Comparison of ENCODE assay signal across 24 cellular contexts in the genomic region with DNA sequence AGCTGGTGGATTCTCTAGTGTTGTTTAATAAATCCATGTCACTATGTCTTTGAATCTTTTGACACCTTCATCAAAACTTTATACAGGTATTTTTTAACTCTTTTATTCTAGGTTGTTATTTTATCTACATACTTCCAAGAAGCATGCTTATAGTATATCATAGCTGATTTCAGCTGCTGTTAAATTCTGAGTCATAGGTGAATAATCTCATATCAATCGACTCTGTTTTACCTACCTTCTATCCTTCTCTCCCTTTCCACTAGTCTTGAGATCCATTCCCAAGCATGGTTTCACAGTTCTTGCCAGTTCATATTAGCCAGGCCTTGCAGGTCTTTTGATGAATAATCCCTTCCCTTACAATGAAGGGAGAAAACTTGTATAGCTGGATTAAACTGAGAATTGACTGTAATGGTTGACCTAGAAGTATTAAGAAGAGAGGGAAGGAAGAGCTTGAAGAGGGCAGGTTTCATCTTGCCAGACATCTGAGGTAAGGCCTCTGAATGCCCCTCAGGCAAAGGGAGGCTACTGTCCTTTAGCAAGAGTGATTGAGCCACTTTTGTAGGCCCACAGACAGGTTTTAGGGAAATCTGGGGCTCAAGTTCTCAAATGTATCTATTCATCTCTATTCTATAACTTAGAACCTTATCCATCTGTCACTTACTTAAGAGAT.
"Had no signal": no experiment of that assay in that cellular context is flagged by ENCODE, and none has a peak within 500 bp of the region (broad histone marks: within the 10 kb centered on the region; RNA-seq: fewer than 3 reads in every experiment).

No MANE protein-coding gene starts in this region.

- H3K36me3 ChIP-seq: gastrocnemius medialis, neutrophil, pancreas, right atrium auricular region, thyroid gland had no signal

- H3K27ac Mint-ChIP-seq: activated B cell treated with CpG ODN at 0.5 μM for 24 hours; activated CD4-positive, alpha-beta T cell treated with anti-CD3 and anti-CD28 coated beads for 36 hours; activated naive CD8-positive, alpha-beta T cell treated with anti-CD3 and anti-CD28 coated beads for 36 hours; activated T-helper 2 cell treated with anti-CD3 and anti-CD28 coated beads, Interferon-gamma antibody, Interleukin-2, Interleukin-4, amounts not matched to agents 10 μg/mL and 5 μg/mL and 100 μg/mL, durations not matched to agents 14 hours and 24 hours and 36 hours; memory B cell; nephron; T-cell; T-helper 2 cell treated with Interferon-gamma antibody and Interleukin-4, amounts not matched to agents 5 μg/mL and 100 μg/mL, for 36 hours had no signal

- H3K4me1 ChIP-seq: gastrocnemius medialis, pancreas, psoas muscle, right atrium auricular region, thyroid gland had no signal

- H3K36me3 Mint-ChIP-seq: activated naive CD8-positive, alpha-beta T cell treated with anti-CD3 and anti-CD28 coated beads for 36 hours; memory B cell; T-cell had no signal

- H3K4me3 Mint-ChIP-seq: activated B cell treated with CpG ODN at 0.5 μM for 24 hours; activated CD4-positive, alpha-beta T cell treated with anti-CD3 and anti-CD28 coated beads for 36 hours; activated naive CD8-positive, alpha-beta T cell treated with anti-CD3 and anti-CD28 coated beads for 36 hours; activated T-cell treated with anti-CD3 and anti-CD28 coated beads, Interleukin-2, amount 50 U/mL, for 4 hours; memory B cell; nephron; T-cell; T-helper 2 cell treated with Interferon-gamma antibody and Interleukin-4, amounts not matched to agents 5 μg/mL and 100 μg/mL, for 36 hours had no signal

- H3K27me3 Mint-ChIP-seq: activated B cell treated with CpG ODN at 0.5 μM for 24 hours; activated CD4-positive, alpha-beta T cell treated with anti-CD3 and anti-CD28 coated beads for 36 hours; activated naive CD8-positive, alpha-beta T cell treated with anti-CD3 and anti-CD28 coated beads for 36 hours; memory B cell; T-cell had no signal

- H3K27me3 ChIP-seq: gastrocnemius medialis, neutrophil, pancreas, right atrium auricular region, thyroid gland had no signal

- H3K4me1 Mint-ChIP-seq: activated B cell treated with CpG ODN at 0.5 μM for 24 hours; activated CD4-positive, alpha-beta T cell treated with anti-CD3 and anti-CD28 coated beads for 36 hours; activated naive CD8-positive, alpha-beta T cell treated with anti-CD3 and anti-CD28 coated beads for 36 hours; memory B cell; nephron; T-cell had no signal

- H3K4me3 ChIP-seq: gastrocnemius medialis, pancreas, psoas muscle, right atrium auricular region, thyroid gland had no signal

- ATAC-seq: activated CD4-positive, alpha-beta T cell treated with anti-CD3 and anti-CD28 coated beads for 36 hours; activated T-cell treated with anti-CD3 and anti-CD28 coated beads, Interleukin-2, amount 50 U/mL, for 4 hours; gastrocnemius medialis; pancreas; psoas muscle; stimulated activated naive CD8-positive, alpha-beta T cell treated with anti-CD3 and anti-CD28 coated beads, Interleukin-15, Interleukin-2, amounts not matched to agents 100 U/mL and 50 U/mL, for 24 hours; T-cell had no signal

- DNase-seq: activated B cell treated with CpG ODN at 0.5 μM for 24 hours; activated CD4-positive, alpha-beta T cell treated with anti-CD3 and anti-CD28 coated beads for 36 hours; activated CD4-positive, alpha-beta T cell treated with anti-CD3 and anti-CD28 coated beads, Interleukin-2, amount 50 U/mL, for 48 hours; activated CD8-positive, alpha-beta memory T cell treated with anti-CD3 and anti-CD28 coated beads, Interleukin-2, amount 50 U/mL, for 48 hours; activated naive CD4-positive, alpha-beta T cell; activated naive CD8-positive, alpha-beta T cell treated with anti-CD3 and anti-CD28 coated beads for 36 hours; activated T-cell treated with anti-CD3 and anti-CD28 coated beads, Interleukin-2, amount 50 U/mL, for 4 hours; cortex of kidney; effector CD4-positive, alpha-beta T cell; gastrocnemius medialis; hypothalamus; left cardiac atrium; pancreas; psoas muscle; stimulated activated CD4-positive, alpha-beta T cell treated with anti-CD3 and anti-CD28 coated beads, Interleukin-4, amount 100 ng/mL, for 4 hours; stimulated activated naive CD8-positive, alpha-beta T cell treated with anti-CD3 and anti-CD28 coated beads, Interleukin-15, Interleukin-2, amounts not matched to agents 100 U/mL and 50 U/mL, for 24 hours; T-cell; thyroid gland had no signal

- H3K9me3 Mint-ChIP-seq: activated B cell treated with CpG ODN at 0.5 μM for 24 hours; activated naive CD8-positive, alpha-beta T cell treated with anti-CD3 and anti-CD28 coated beads for 36 hours; nephron; T-helper 2 cell treated with Interferon-gamma antibody and Interleukin-4, amounts not matched to agents 5 μg/mL and 100 μg/mL, for 36 hours had no signal

- H3K27ac ChIP-seq: gastrocnemius medialis, neutrophil, pancreas, psoas muscle, right atrium auricular region, thyroid gland had no signal

- H3K9me3 ChIP-seq: gastrocnemius medialis, neutrophil, pancreas, psoas muscle, right atrium auricular region, thyroid gland had no signal
